ENCODE assay signal across 22 cellular contexts in the genomic region with DNA sequence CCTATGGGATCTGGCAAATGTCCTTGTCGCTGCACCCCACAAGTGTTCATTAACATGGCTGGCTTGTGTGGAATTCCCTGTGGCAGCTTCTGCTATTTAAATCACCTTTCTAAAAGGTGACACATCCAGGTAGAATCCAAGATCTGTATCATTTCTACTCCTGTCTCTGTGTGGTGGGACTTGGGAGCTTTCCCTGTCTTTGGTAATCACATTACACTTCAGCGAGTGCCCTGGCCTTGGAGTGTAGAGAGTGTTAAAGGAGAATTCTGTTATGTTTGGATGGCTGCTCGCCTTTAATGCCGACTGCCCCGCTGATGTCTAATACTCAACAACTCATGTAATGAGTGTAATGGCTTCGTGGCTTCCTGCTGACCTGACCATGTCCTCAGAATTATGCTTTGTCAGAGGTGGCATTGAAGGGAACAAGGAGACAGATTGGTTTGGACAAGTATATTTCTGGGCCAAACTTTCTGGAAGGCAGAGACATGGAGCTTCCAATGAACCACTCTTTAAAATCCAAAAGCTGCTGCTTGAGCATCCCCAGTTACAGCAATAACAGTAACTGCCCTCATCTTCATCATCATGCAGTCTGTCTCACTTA.
"Had no signal": no experiment of that assay in that cellular context is flagged by ENCODE, and none has a peak within 500 bp of the region (broad histone marks: within the 10 kb centered on the region; RNA-seq: fewer than 3 reads in every experiment).

No MANE protein-coding gene starts in this region.

- H3K27me3 Mint-ChIP-seq: central memory CD8-positive, alpha-beta T cell; effector memory CD8-positive, alpha-beta T cell; naive thymus-derived CD4-positive, alpha-beta T cell; stimulated activated naive B cell treated with anti-CD40 and anti-IgM and Interleukin-4, amounts not matched to agents 10 μg/mL and 1 μg/mL and 100 μg/mL, for 72 hours; stimulated activated naive CD8-positive, alpha-beta T cell treated with anti-CD3 and anti-CD28 coated beads, Interleukin-15, amount 100 ng/mL, for 72 hours had no signal

- H3K4me1 ChIP-seq: gastrocnemius medialis, right lobe of liver, testis had no signal

- H3K27me3 ChIP-seq: dorsolateral prefrontal cortex, esophagus muscularis mucosa, gastrocnemius medialis, neutrophil, right lobe of liver, testis, tibial nerve had no signal

- H3K4me3 Mint-ChIP-seq: central memory CD8-positive, alpha-beta T cell; effector memory CD8-positive, alpha-beta T cell; naive thymus-derived CD4-positive, alpha-beta T cell; stimulated activated naive B cell treated with anti-CD40 and anti-IgM and Interleukin-4, amounts not matched to agents 10 μg/mL and 1 μg/mL and 100 μg/mL, for 72 hours; stimulated activated naive CD8-positive, alpha-beta T cell treated with anti-CD3 and anti-CD28 coated beads, Interleukin-15, amount 100 ng/mL, for 72 hours had no signal

- H3K27ac ChIP-seq: dorsolateral prefrontal cortex, epithelial cell of prostate, esophagus muscularis mucosa, gastrocnemius medialis, left ventricle myocardium inferior, neutrophil, right lobe of liver, testis, tibial nerve had no signal

- H3K9me3 ChIP-seq: esophagus muscularis mucosa, gastrocnemius medialis, left ventricle myocardium inferior, neutrophil, right lobe of liver, testis, tibial nerve had no signal

- H3K4me1 Mint-ChIP-seq: central memory CD8-positive, alpha-beta T cell; naive thymus-derived CD4-positive, alpha-beta T cell; stimulated activated naive B cell treated with anti-CD40 and anti-IgM and Interleukin-4, amounts not matched to agents 10 μg/mL and 1 μg/mL and 100 μg/mL, for 72 hours; stimulated activated naive CD8-positive, alpha-beta T cell treated with anti-CD3 and anti-CD28 coated beads, Interleukin-15, amount 100 ng/mL, for 72 hours had no signal

- DNase-seq: cortex of kidney; dorsolateral prefrontal cortex; effector memory CD8-positive, alpha-beta T cell; gastrocnemius medialis; glutamatergic neuron; left cardiac atrium; left ventricle myocardium inferior; mesenchymal stem cell; naive thymus-derived CD4-positive, alpha-beta T cell; right lobe of liver; stimulated activated CD4-positive, alpha-beta T cell treated with anti-CD3 and anti-CD28 coated beads, Interleukin-2, amount 100 ng/mL, for 24 hours; stimulated activated CD4-positive, alpha-beta T cell treated with anti-CD3 and anti-CD28 coated beads, Interleukin-4, amount 100 ng/mL, for 4 hours; stimulated activated naive B cell treated with anti-CD40 and anti-IgM and Interleukin-4, amounts not matched to agents 10 μg/mL and 1 μg/mL and 100 μg/mL, for 72 hours; stimulated activated naive CD8-positive, alpha-beta T cell treated with anti-CD3 and anti-CD28 coated beads, Interleukin-15, amount 100 ng/mL, for 72 hours; testis had no signal

- H3K27ac Mint-ChIP-seq: effector memory CD8-positive, alpha-beta T cell; naive thymus-derived CD4-positive, alpha-beta T cell; progenitor cell of endocrine pancreas; stimulated activated naive B cell treated with anti-CD40 and anti-IgM and Interleukin-4, amounts not matched to agents 10 μg/mL and 1 μg/mL and 100 μg/mL, for 72 hours; stimulated activated naive CD8-positive, alpha-beta T cell treated with anti-CD3 and anti-CD28 coated beads, Interleukin-15, amount 100 ng/mL, for 72 hours had no signal

- H3K36me3 Mint-ChIP-seq: naive thymus-derived CD4-positive, alpha-beta T cell; stimulated activated naive B cell treated with anti-CD40 and anti-IgM and Interleukin-4, amounts not matched to agents 10 μg/mL and 1 μg/mL and 100 μg/mL, for 72 hours had no signal

- H3K4me3 ChIP-seq: dorsolateral prefrontal cortex, esophagus muscularis mucosa, gastrocnemius medialis, left ventricle myocardium inferior, lung, right lobe of liver, testis, tibial nerve had no signal

- H3K36me3 ChIP-seq: esophagus muscularis mucosa, gastrocnemius medialis, left ventricle myocardium inferior, neutrophil, right lobe of liver, tibial nerve had no signal
